17 cellular contexts compared by ENCODE assay signal in genomic region chr3:33577588-33577987, GRCh38.
DNase-seq lines count a peak whose midpoint lies in the region; ATAC-seq and TF ChIP-seq lines count a peak whose summit lies in the region.
"Had no signal": no experiment of that assay in that cellular context is flagged by ENCODE, and none has a peak within 500 bp of the region (broad histone marks: within the 10 kb centered on the region; RNA-seq: fewer than 3 reads in every experiment).

No MANE protein-coding gene starts in this region.

- DNase-seq in H7 = peak; percentile 21
- DNase-seq in NCI-H82 (lab: John Stamatoyannopoulos, UW) = peak; percentile 62
- DNase-seq in endothelial cell (ENCODE audit: low spot score) = no peak
- DNase-seq in lower lobe of right lung = no peak
- DNase-seq in NCI-H1417 treated with DMSO at 0.1 percent for 48 hours (lab: John Stamatoyannopoulos, UW) = no peak
- no peak for DNase-seq in NCI-H128 (lab: John Stamatoyannopoulos, UW; ENCODE audit: unreplicated experiment)
- DNase-seq in activated T-cell treated with anti-CD3 and anti-CD28 coated beads for 4 hours = no peak
- DNase-seq: ACHN; AML-193; NCI-H1105 treated with DMSO at 0.1 percent for 48 hours; NCI-H187 treated with DMSO at 0.1 percent for 48 hours; NCI-H345; NCI-H526; NK-92 treated with Interleukin-12 subunit alpha and Interleukin-12 subunit beta, amount 100 ng/mL, for 24 hours; T-cell had no signal

- H3K27me3 ChIP-seq in H7 (ENCODE audit: control insufficient read depth, insufficient read depth, low read length) = no peaks in the 10 kb centered on the region
- H3K27me3 ChIP-seq in lower lobe of right lung (ENCODE audit: low read depth) = no peaks in the 10 kb centered on the region

- H3K9me3 ChIP-seq in lower lobe of right lung = no peaks in the 10 kb centered on the region

- intact Hi-C loops in lower lobe of right lung (cut with DNase I) = no loop called here

- no peaks in the 10 kb centered on the region for H3K9me3 Mint-ChIP-seq in endothelial cell (ENCODE audit: unreplicated experiment)
- H3K9me3 Mint-ChIP-seq: CD14-positive monocyte, T-cell had no signal

- peak overlapping the region; percentile 97 for H3K27ac Mint-ChIP-seq in endothelial cell (ENCODE audit: unreplicated experiment)
- H3K27ac Mint-ChIP-seq: CD14-positive monocyte, T-cell had no signal

- H3K4me1 ChIP-seq in lower lobe of right lung = no peaks in the 10 kb centered on the region

- ATAC-seq in lower lobe of right lung = no peak
- no peak for ATAC-seq in HG03139 (IDR thresholded peaks at IDR 0.05; ENCODE audit: unreplicated experiment)
- ATAC-seq: T-cell had no signal

- no peaks in the 10 kb centered on the region for H3K27me3 Mint-ChIP-seq in endothelial cell (ENCODE audit: unreplicated experiment)
- H3K27me3 Mint-ChIP-seq: T-cell had no signal

- H3K4me3 Mint-ChIP-seq in endothelial cell (ENCODE audit: unreplicated experiment) = no peak overlapping the region
- H3K4me3 Mint-ChIP-seq: CD14-positive monocyte, T-cell had no signal

- peaks cover 12% of the 10 kb centered on the region for H3K4me1 Mint-ChIP-seq in endothelial cell (ENCODE audit: unreplicated experiment)
- H3K4me1 Mint-ChIP-seq: T-cell had no signal

- no peak overlapping the region for H3K4me3 ChIP-seq in H7 (ENCODE audit: insufficient read depth, low read depth, low read length)
- H3K4me3 ChIP-seq in lower lobe of right lung = no peak overlapping the region

- no peaks in the 10 kb centered on the region for H3K36me3 Mint-ChIP-seq in endothelial cell (ENCODE audit: low read depth, unreplicated experiment)

- TF ChIP-seq CTCF in endothelial cell (IDR thresholded peaks at IDR 0.05; ENCODE audit: unreplicated experiment) (no peak), lower lobe of right lung (IDR thresholded peaks at IDR 0.05) (no peak)

- peaks cover 2% of the 10 kb centered on the region; the same call in 1 of the 2 replicates for H3K36me3 ChIP-seq in H7 (replicated peaks; ENCODE audit: control insufficient read depth, insufficient read depth, low read length)
- H3K36me3 ChIP-seq in lower lobe of right lung = peaks cover 54% of the 10 kb centered on the region

- peak overlapping the region; percentile 5 for H3K27ac ChIP-seq in lower lobe of right lung

Comparison
In these comparisons a context has a peak if more than half of its experiments do, and no peak if none do; other contexts are left out.
1. DNase-seq: peak in H7 (single experiment) and NCI-H82 (single experiment); none in endothelial cell (single experiment), lower lobe of right lung (single experiment), NCI-H1417 treated with DMSO at 0.1 percent for 48 hours (single experiment), NCI-H128 (single experiment) and activated T-cell treated with anti-CD3 and anti-CD28 coated beads for 4 hours (single experiment).